21 cellular contexts compared by ENCODE assay signal in genomic region chr14:64496764-64497163, GRCh38. TPM values are rescaled to one million over a fixed set of nuclear protein-coding genes. Genes with fewer than 3 reads are reported as not detected.
DNase-seq lines count a peak whose midpoint lies in the region; ATAC-seq and TF ChIP-seq lines count a peak whose summit lies in the region.
"Had no signal": no experiment of that assay in that cellular context is flagged by ENCODE, and none has a peak within 500 bp of the region (broad histone marks: within the 10 kb centered on the region; RNA-seq: fewer than 3 reads in every experiment).

No MANE protein-coding gene starts in this region.

- no peaks in the 10 kb centered on the region for H3K27me3 Mint-ChIP-seq in activated CD4-positive, alpha-beta T cell treated with anti-CD3 and anti-CD28 coated beads for 36 hours
- no peaks in the 10 kb centered on the region for H3K27me3 Mint-ChIP-seq in CD4-positive, alpha-beta T cell
- H3K27me3 Mint-ChIP-seq in T-helper 17 cell = no peaks in the 10 kb centered on the region

- H3K36me3 Mint-ChIP-seq in activated CD4-positive, alpha-beta T cell treated with anti-CD3 and anti-CD28 coated beads for 36 hours (ENCODE audit: low read depth) = peaks cover 43% of the 10 kb centered on the region
- H3K36me3 Mint-ChIP-seq in CD4-positive, alpha-beta T cell (ENCODE audit: low read depth) = peaks cover 73% of the 10 kb centered on the region
- H3K36me3 Mint-ChIP-seq in T-helper 17 cell (ENCODE audit: low read depth) = peaks cover 9% of the 10 kb centered on the region

- POLR2A ChIA-PET in activated CD4-positive, alpha-beta T cell treated with anti-CD3 and anti-CD28 coated beads for 36 hours (lab: Charles Lee) = interaction anchor here (0.9 to 1.0 kb wide), 2 partner anchors 14 to 18 kb away, joined by 3 to 5 read pairs; no protein-coding TSS in a partner anchor
- POLR2A ChIA-PET in CD4-positive, alpha-beta T cell (lab: Charles Lee) = interaction anchor here (0.6 to 4.0 kb wide), 8 partner anchors 8 to 136 kb away, joined by 3 to 36 read pairs (median 4); partner anchors contain the start of genes ZBTB1 and ZBTB25

- H3K9me3 ChIP-seq in CD4-positive, alpha-beta T cell (ENCODE audit: control insufficient read depth, low read length) = no peaks in the 10 kb centered on the region
- no peaks in the 10 kb centered on the region for H3K9me3 ChIP-seq in T-helper 17 cell (ENCODE audit: control insufficient read depth, low read length, poor library complexity, severe bottlenecking)
- no peaks in the 10 kb centered on the region for H3K9me3 ChIP-seq in effector memory CD4-positive, alpha-beta T cell (ENCODE audit: control insufficient read depth, low read length)
- H3K9me3 ChIP-seq in adrenal gland (replicated peaks in 1 of 3) = no peaks in the 10 kb centered on the region
- H3K9me3 ChIP-seq: BLaER1, Caco-2 had no signal

- TF ChIP-seq CTCF in CD4-positive, alpha-beta T cell (IDR thresholded peaks at IDR 0.05) = no peak
- no peak for TF ChIP-seq CTCF in adrenal gland (IDR thresholded peaks at IDR 0.05)

- no peak for DNase-seq in activated CD4-positive, alpha-beta T cell treated with anti-CD3 and anti-CD28 coated beads for 36 hours
- DNase-seq in activated CD4-positive, alpha-beta T cell treated with anti-CD3 and anti-CD28 coated beads for 1 hour = no peak
- no peak for DNase-seq in CD4-positive, alpha-beta T cell
- DNase-seq in T-helper 17 cell (no peak), 8988T (no peak), adrenal gland (no peak)
- no peak for DNase-seq in effector memory CD4-positive, alpha-beta T cell
- DNase-seq: Caco-2, DMS153, H9, NCI-H1048, NCI-H1436 treated with DMSO at 0.1 percent for 48 hours, NCI-H2029 treated with DMSO at 0.1 percent for 48 hours, NCI-H2171 treated with DMSO at 0.1 percent for 48 hours, NCI-H446 treated with DMSO at 0.1 percent for 48 hours, NCI-H748 treated with DMSO at 0.1 percent for 48 hours, RPMI8226 had no signal

- no peak overlapping the region for H3K4me3 Mint-ChIP-seq in activated CD4-positive, alpha-beta T cell treated with anti-CD3 and anti-CD28 coated beads for 36 hours
- peak overlapping the region; percentile 50 for H3K4me3 Mint-ChIP-seq in CD4-positive, alpha-beta T cell
- peak overlapping the region; percentile 43 for H3K4me3 Mint-ChIP-seq in T-helper 17 cell
- H3K4me3 Mint-ChIP-seq: H9 had no signal

- H3K27ac Mint-ChIP-seq in activated CD4-positive, alpha-beta T cell treated with anti-CD3 and anti-CD28 coated beads for 36 hours = peak overlapping the region; percentile 65
- peak overlapping the region; percentile 71 for H3K27ac Mint-ChIP-seq in CD4-positive, alpha-beta T cell
- no peak overlapping the region for H3K27ac Mint-ChIP-seq in T-helper 17 cell
- H3K27ac Mint-ChIP-seq: H9 had no signal

- peaks cover 6% of the 10 kb centered on the region for H3K36me3 ChIP-seq in effector memory CD4-positive, alpha-beta T cell (ENCODE audit: control insufficient read depth, insufficient read depth, low read length)
- no peaks in the 10 kb centered on the region for H3K36me3 ChIP-seq in adrenal gland (replicated peaks in 1 of 2)

- H3K4me3 ChIP-seq in effector memory CD4-positive, alpha-beta T cell (ENCODE audit: insufficient read depth, low read depth, low read length, poor library complexity, severe bottlenecking) = no peak overlapping the region
- H3K4me3 ChIP-seq in adrenal gland = no peak overlapping the region
- H3K4me3 ChIP-seq: BLaER1 had no signal

- peaks cover 67% of the 10 kb centered on the region for H3K4me1 Mint-ChIP-seq in activated CD4-positive, alpha-beta T cell treated with anti-CD3 and anti-CD28 coated beads for 36 hours
- H3K4me1 Mint-ChIP-seq in CD4-positive, alpha-beta T cell (ENCODE audit: low read depth) = peaks cover 76% of the 10 kb centered on the region
- H3K4me1 Mint-ChIP-seq in T-helper 17 cell = peaks cover 52% of the 10 kb centered on the region

- no peaks in the 10 kb centered on the region for H3K9me3 Mint-ChIP-seq in activated CD4-positive, alpha-beta T cell treated with anti-CD3 and anti-CD28 coated beads for 36 hours (ENCODE audit: low read depth)
- H3K9me3 Mint-ChIP-seq in CD4-positive, alpha-beta T cell = no peaks in the 10 kb centered on the region
- H3K9me3 Mint-ChIP-seq: H9 had no signal

- peaks cover 32% of the 10 kb centered on the region for H3K4me1 ChIP-seq in effector memory CD4-positive, alpha-beta T cell (ENCODE audit: control insufficient read depth, insufficient read depth, low read length, poor library complexity, severe bottlenecking)
- H3K4me1 ChIP-seq in adrenal gland (replicated peaks in 1 of 2) = peaks cover 6 to 29% of the 10 kb centered on the region in 2 donors

- no peak overlapping the region for H3K27ac ChIP-seq in CD4-positive, alpha-beta T cell (ENCODE audit: low read depth, low read length)
- peak overlapping the region; percentile 12 for H3K27ac ChIP-seq in effector memory CD4-positive, alpha-beta T cell (ENCODE audit: insufficient read depth, low read length, poor library complexity, severe bottlenecking)
- H3K27ac ChIP-seq in adrenal gland = no peak overlapping the region
- H3K27ac ChIP-seq: BLaER1, KMS-11 had no signal

- TF ChIP-seq POLR2A in adrenal gland (IDR thresholded peaks at IDR 0.05) = no peak

- intact Hi-C loops in activated CD4-positive, alpha-beta T cell treated with anti-CD3 and anti-CD28 coated beads for 36 hours (cut with DNase I, micrococcal nuclease) = no loop called here
- intact Hi-C loops in CD4-positive, alpha-beta T cell (cut with DNase I, micrococcal nuclease) = no loop called here
- intact Hi-C loops in adrenal gland (cut with DNase I) = no loop called here

- no peaks in the 10 kb centered on the region for H3K27me3 ChIP-seq in CD4-positive, alpha-beta T cell (ENCODE audit: control insufficient read depth, insufficient read depth, low read length)
- no peaks in the 10 kb centered on the region for H3K27me3 ChIP-seq in effector memory CD4-positive, alpha-beta T cell (replicated peaks; ENCODE audit: control insufficient read depth, insufficient read depth, low read length, poor library complexity, severe bottlenecking)
- no peaks in the 10 kb centered on the region for H3K27me3 ChIP-seq in adrenal gland
- H3K27me3 ChIP-seq: BLaER1 had no signal

- CTCF ChIA-PET in activated CD4-positive, alpha-beta T cell treated with anti-CD3 and anti-CD28 coated beads for 36 hours (lab: Charles Lee) = interaction anchor here (0.8 to 2.1 kb wide), 9 partner anchors 9 to 158 kb away, joined by 3 to 9 read pairs (median 4); no protein-coding TSS in a partner anchor
- CTCF ChIA-PET in CD4-positive, alpha-beta T cell (lab: Charles Lee) = interaction anchor here (0.6 to 3.8 kb wide), 5 partner anchors 8 to 103 kb away, joined by 3 to 29 read pairs (median 3); partner anchors contain the start of gene ZBTB1

- no peak for ATAC-seq in activated CD4-positive, alpha-beta T cell treated with anti-CD3 and anti-CD28 coated beads for 36 hours
- ATAC-seq in CD4-positive, alpha-beta T cell (ENCODE audit: poor library complexity) = no peak
- ATAC-seq in T-helper 17 cell (peak; percentile 28), GM21528 (IDR thresholded peaks at IDR 0.05; ENCODE audit: low FRiP score, unreplicated experiment) (no peak)

RNA-seq across cellular contexts. Expression of gene ZBTB25, which starts 6.9 kb away (rescaled TPM):
- total RNA-seq in activated CD4-positive, alpha-beta T cell treated with anti-CD3 and anti-CD28 coated beads for 36 hours = 10 to 100 TPM; 32.7 to 40.0 TPM
- 10 to 100 TPM; 56.8 to 58.1 TPM for total RNA-seq in CD4-positive, alpha-beta T cell
- total RNA-seq in T-helper 17 cell (10 to 100 TPM; 54.8 to 63.1 TPM), adrenal gland (10 to 100 TPM in 6 of 8 donors, 1 to 10 TPM in 2; 4.4 to 17.2 (median 13.0) TPM)
- 10 to 100 TPM in 1 of 3 donors, 1 to 10 TPM in 2; 5.7 to 11.6 (median 9.5) TPM for polyA plus RNA-seq in adrenal gland

RNA-seq across cellular contexts. Expression of gene ZBTB1, which starts 7.8 kb away (rescaled TPM):
- total RNA-seq in activated CD4-positive, alpha-beta T cell treated with anti-CD3 and anti-CD28 coated beads for 36 hours = 10 to 100 TPM; 41.4 to 45.0 TPM
- total RNA-seq in CD4-positive, alpha-beta T cell = 100 to 1,000 TPM; 146 to 147 TPM
- total RNA-seq in T-helper 17 cell (100 to 1,000 TPM; 109 to 137 TPM), adrenal gland (10 to 100 TPM; 19.8 to 37.2 (median 30.9) TPM)
- polyA plus RNA-seq in adrenal gland = 10 to 100 TPM; 15.1 to 25.9 (median 19.4) TPM

RNA-seq across cellular contexts. Expression of gene AKAP5, which starts 31.5 kb away (rescaled TPM):
- total RNA-seq in activated CD4-positive, alpha-beta T cell treated with anti-CD3 and anti-CD28 coated beads for 36 hours = under 1 TPM; 0.39 to 0.43 TPM
- under 1 TPM; 0.49 to 0.50 TPM for total RNA-seq in CD4-positive, alpha-beta T cell
- total RNA-seq in T-helper 17 cell (under 1 TPM; 0.12 to 0.16 TPM), adrenal gland (under 1 TPM; 0.06 to 0.74 (median 0.26) TPM)
- polyA plus RNA-seq in adrenal gland = under 1 TPM; 0.10 to 0.38 (median 0.16) TPM

RNA-seq across cellular contexts. Expression of gene HSPA2, which starts 43.8 kb away (rescaled TPM):
- total RNA-seq in activated CD4-positive, alpha-beta T cell treated with anti-CD3 and anti-CD28 coated beads for 36 hours = 1 to 10 TPM; 3.2 to 4.1 TPM
- total RNA-seq in CD4-positive, alpha-beta T cell = 1 to 10 TPM; 1.5 to 1.9 TPM
- total RNA-seq in T-helper 17 cell (1 to 10 TPM in 1 of 2 donors, under 1 TPM in 1; 0.92 to 2.0 TPM), adrenal gland (10 to 100 TPM in 5 of 8 donors, 1 to 10 TPM in 3; 5.2 to 74.6 (median 16.6) TPM)
- polyA plus RNA-seq in adrenal gland = 1 to 10 TPM; 3.4 to 7.2 (median 5.1) TPM

RNA-seq across cellular contexts. Expression of gene PPP1R36, which starts 53.0 kb away (rescaled TPM):
- total RNA-seq in activated CD4-positive, alpha-beta T cell treated with anti-CD3 and anti-CD28 coated beads for 36 hours = under 1 TPM in 1 of 2 experiments, not detected in 1; 0.14 TPM
- total RNA-seq in CD4-positive, alpha-beta T cell = not detected
- total RNA-seq in T-helper 17 cell (not detected), adrenal gland (1 to 10 TPM in 3 of 8 donors, under 1 TPM in 5; 0.27 to 1.5 (median 0.78) TPM)
- polyA plus RNA-seq in adrenal gland = 1 to 10 TPM in 1 of 3 donors, under 1 TPM in 2; 0.67 to 2.2 (median 0.90) TPM
- total RNA-seq: A172 had no signal
